20 cellular contexts compared by ENCODE assay signal in the genomic region with DNA sequence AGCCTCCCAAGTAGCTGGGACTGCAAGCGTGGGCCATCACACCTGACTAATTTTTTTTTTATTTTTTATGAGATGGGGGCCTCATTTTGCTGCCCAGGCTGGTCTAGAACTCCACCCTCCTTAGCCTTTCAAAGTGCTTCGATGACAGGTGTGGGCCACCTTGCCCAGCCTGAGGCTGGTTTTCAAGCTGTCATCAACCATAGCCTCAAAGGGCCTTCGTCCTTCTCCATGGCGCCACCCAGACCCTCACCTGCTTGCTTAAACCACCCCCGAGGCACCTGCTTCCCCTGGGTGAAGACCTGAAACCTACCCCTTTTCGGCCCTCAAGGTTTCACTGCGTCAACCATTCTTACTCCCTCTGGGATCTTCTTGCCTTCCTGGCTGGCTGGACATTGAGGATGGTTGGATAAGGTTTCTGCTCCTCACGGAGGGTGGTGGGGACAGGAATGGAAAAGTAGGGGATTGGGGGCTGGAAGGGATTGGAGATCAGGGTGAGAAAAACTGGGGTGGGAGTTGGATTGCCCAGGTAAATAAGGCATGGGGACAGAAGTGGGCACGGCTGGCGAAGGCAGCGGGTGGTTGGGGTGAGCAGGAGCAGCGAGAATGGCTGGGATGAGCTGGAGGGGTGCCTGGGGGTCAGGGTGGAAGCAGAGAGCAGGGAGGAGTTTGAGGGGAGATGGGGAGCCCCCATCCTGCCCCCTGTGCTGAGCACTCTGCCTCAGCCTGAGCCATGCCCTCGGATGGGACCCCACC. TPM values are rescaled to one million over a fixed set of nuclear protein-coding genes. Genes with fewer than 3 reads are reported as not detected.
"Had no signal": no experiment of that assay in that cellular context is flagged by ENCODE, and none has a peak within 500 bp of the region (broad histone marks: within the 10 kb centered on the region; RNA-seq: fewer than 3 reads in every experiment).

No MANE protein-coding gene starts in this region.

- H3K27ac Mint-ChIP-seq: activated naive CD8-positive, alpha-beta T cell treated with anti-CD3 and anti-CD28 coated beads, Interleukin-2, amount 50 U/mL, for 24 hours; activated T-cell treated with anti-CD3 and anti-CD28 coated beads, Interleukin-2, amount 50 U/mL, for 24 hours; endodermal cell; naive thymus-derived CD8-positive, alpha-beta T cell; stimulated activated effector memory CD8-positive, alpha-beta T cell treated with anti-CD3 and anti-CD28 coated beads, Interleukin-12 subunit alpha, Interleukin-12 subunit beta, amount 100 ng/mL, for 72 hours had no signal

- H3K9me3 Mint-ChIP-seq: activated naive CD8-positive, alpha-beta T cell treated with anti-CD3 and anti-CD28 coated beads, Interleukin-2, amount 50 U/mL, for 24 hours; activated T-cell treated with anti-CD3 and anti-CD28 coated beads, Interleukin-2, amount 50 U/mL, for 24 hours; endodermal cell; naive thymus-derived CD8-positive, alpha-beta T cell; stimulated activated effector memory CD8-positive, alpha-beta T cell treated with anti-CD3 and anti-CD28 coated beads, Interleukin-12 subunit alpha, Interleukin-12 subunit beta, amount 100 ng/mL, for 72 hours had no signal

- H3K36me3 Mint-ChIP-seq: naive thymus-derived CD8-positive, alpha-beta T cell; stimulated activated effector memory CD8-positive, alpha-beta T cell treated with anti-CD3 and anti-CD28 coated beads, Interleukin-12 subunit alpha, Interleukin-12 subunit beta, amount 100 ng/mL, for 72 hours had no signal

- H3K36me3 ChIP-seq: gastroesophageal sphincter, heart right ventricle, tibial artery, vagina had no signal

- H3K27ac ChIP-seq: gastroesophageal sphincter, heart right ventricle, tibial artery, vagina had no signal

- H3K4me3 Mint-ChIP-seq: activated naive CD8-positive, alpha-beta T cell treated with anti-CD3 and anti-CD28 coated beads, Interleukin-2, amount 50 U/mL, for 24 hours; activated T-cell treated with anti-CD3 and anti-CD28 coated beads, Interleukin-2, amount 50 U/mL, for 24 hours; endodermal cell; naive thymus-derived CD8-positive, alpha-beta T cell; stimulated activated effector memory CD8-positive, alpha-beta T cell treated with anti-CD3 and anti-CD28 coated beads, Interleukin-12 subunit alpha, Interleukin-12 subunit beta, amount 100 ng/mL, for 72 hours had no signal

- H3K4me3 ChIP-seq: gastroesophageal sphincter, heart right ventricle, tibial artery, vagina had no signal

- H3K9me3 ChIP-seq: gastroesophageal sphincter, heart right ventricle, tibial artery, vagina had no signal

- H3K27me3 Mint-ChIP-seq: activated T-cell treated with anti-CD3 and anti-CD28 coated beads, Interleukin-2, amount 50 U/mL, for 24 hours had no signal

- H3K27me3 ChIP-seq: vagina had no signal

- ATAC-seq: activated CD4-positive, CD25-positive, alpha-beta regulatory T cell treated with anti-CD3 and anti-CD28 coated beads, Interleukin-2, amount 50 U/mL, for 24 hours; activated naive CD8-positive, alpha-beta T cell treated with anti-CD3 and anti-CD28 coated beads, Interleukin-2, amount 50 U/mL, for 24 hours; gastroesophageal sphincter; heart right ventricle; left colon; naive thymus-derived CD8-positive, alpha-beta T cell; sciatic nerve; SK-N-SH treated with all-trans-retinoic acid at 6 μM for 48 hours; stimulated activated effector memory CD8-positive, alpha-beta T cell treated with anti-CD3 and anti-CD28 coated beads, Interleukin-12 subunit alpha, Interleukin-12 subunit beta, amount 100 ng/mL, for 72 hours had no signal

- DNase-seq: activated CD4-positive, alpha-beta T cell treated with anti-CD3 and anti-CD28 coated beads, Interleukin-2, amount 50 U/mL, for 1 hour; activated naive CD8-positive, alpha-beta T cell treated with anti-CD3 and anti-CD28 coated beads, Interleukin-2, amount 50 U/mL, for 24 hours; activated T-cell treated with anti-CD3 and anti-CD28 coated beads, Interleukin-2, amount 50 U/mL, for 24 hours; endodermal cell; erythroblast; left colon; nucleus accumbens; T-helper 1 cell; T1000 had no signal

RNA-seq across cellular contexts. Expression of a gene that starts 2.8 kb away (rescaled TPM):
- total RNA-seq: astrocyte; bronchial epithelial cell; gastroesophageal sphincter; naive thymus-derived CD8-positive, alpha-beta T cell; vagina had no signal
- polyA plus RNA-seq: naive thymus-derived CD8-positive, alpha-beta T cell had no signal
